12 cellular contexts compared by ENCODE assay signal in the genomic region with DNA sequence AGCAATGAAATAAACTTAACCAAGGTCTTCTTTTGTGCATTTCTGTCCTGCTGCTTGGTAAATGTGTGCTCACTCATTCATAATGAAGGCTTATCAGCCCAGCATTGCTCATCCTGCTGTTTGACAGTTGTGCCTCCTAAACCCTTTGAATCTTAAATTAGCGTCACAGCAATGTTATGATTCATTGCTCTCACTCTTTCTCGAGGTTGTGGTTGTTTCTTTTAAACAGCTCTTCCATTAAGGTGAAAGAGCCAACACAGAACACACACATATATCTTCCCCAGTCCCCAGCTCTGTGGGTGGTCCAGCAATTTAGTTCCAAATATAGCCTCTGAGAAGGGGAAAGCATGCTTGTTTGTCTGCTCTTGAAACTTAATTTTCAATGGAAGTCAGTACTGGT.
DNase-seq lines count a peak whose midpoint lies in the region; ATAC-seq, FAIRE-seq and TF ChIP-seq lines count a peak whose summit lies in the region.
"Had no signal": no experiment of that assay in that cellular context is flagged by ENCODE, and none has a peak within 500 bp of the region (broad histone marks: within the 10 kb centered on the region; RNA-seq: fewer than 3 reads in every experiment).

No MANE protein-coding gene starts in this region.

- H3K4me1 ChIP-seq in aorta (ENCODE audit: control insufficient read depth in 1 of 2, insufficient read depth in 2 of 2, low read length in 2 of 2) = no peaks in the 10 kb centered on the region

- ATAC-seq in aorta (ENCODE audit: low FRiP score) = no peak
- no peak for ATAC-seq in natural killer cell treated with Interleukin-12 subunit alpha and Interleukin-12 subunit beta and Interleukin-15 and Interleukin-18, amount 100 ng/mL, for 72 hours
- ATAC-seq: K562 had no signal

- no peak for TF ChIP-seq POLR2A in H54 (IDR thresholded peaks at IDR 0.05; ENCODE audit: low read depth, low read length)

- H3K27me3 ChIP-seq in aorta (ENCODE audit: control insufficient read depth in 1 of 2, insufficient read depth in 2 of 2, low read length in 1 of 2) = no peaks in the 10 kb centered on the region

- H3K27ac Mint-ChIP-seq in T-helper 2 cell treated with Interferon-gamma antibody and Interleukin-4, amounts not matched to agents 5 μg/mL and 100 μg/mL, for 36 hours = no peak overlapping the region
- H3K27ac Mint-ChIP-seq in natural killer cell treated with Interleukin-12 subunit alpha and Interleukin-12 subunit beta and Interleukin-15 and Interleukin-18, amount 100 ng/mL, for 72 hours = no peak overlapping the region
- H3K27ac Mint-ChIP-seq: CD8-positive, alpha-beta memory T cell had no signal

- 11 to 15% methylated on average over 2 of the region's 2 CpGs for WGBS in aorta, 2 donors

- peak; percentile 64 for FAIRE-seq in H54 (lab: Jason Lieb, UNC)
- FAIRE-seq: K562 had no signal

- intact Hi-C loops in aorta (cut with DNase I) = no loop called here

- H3K9me3 Mint-ChIP-seq in T-helper 2 cell treated with Interferon-gamma antibody and Interleukin-4, amounts not matched to agents 5 μg/mL and 100 μg/mL, for 36 hours = no peaks in the 10 kb centered on the region
- no peaks in the 10 kb centered on the region for H3K9me3 Mint-ChIP-seq in natural killer cell treated with Interleukin-12 subunit alpha and Interleukin-12 subunit beta and Interleukin-15 and Interleukin-18, amount 100 ng/mL, for 72 hours

- no peaks in the 10 kb centered on the region for H3K36me3 ChIP-seq in aorta (ENCODE audit: control insufficient read depth in 1 of 2, insufficient read depth in 2 of 2, low read length in 1 of 2)

- no peak overlapping the region for H3K27ac ChIP-seq in aorta (ENCODE audit: low read depth in 1 of 2, low read length in 2 of 2)

- H3K9me3 ChIP-seq in aorta (ENCODE audit: control insufficient read depth, low read length) = no peaks in the 10 kb centered on the region

- H3K4me3 ChIP-seq in aorta (ENCODE audit: low read length in 2 of 2) = no peak overlapping the region
- H3K4me3 ChIP-seq: K562 had no signal

- H3K36me3 Mint-ChIP-seq in T-helper 2 cell treated with Interferon-gamma antibody and Interleukin-4, amounts not matched to agents 5 μg/mL and 100 μg/mL, for 36 hours (ENCODE audit: low read depth) = no peaks in the 10 kb centered on the region
- H3K36me3 Mint-ChIP-seq in natural killer cell treated with Interleukin-12 subunit alpha and Interleukin-12 subunit beta and Interleukin-15 and Interleukin-18, amount 100 ng/mL, for 72 hours = no peaks in the 10 kb centered on the region
- H3K36me3 Mint-ChIP-seq: CD8-positive, alpha-beta memory T cell had no signal

- peaks cover 7% of the 10 kb centered on the region for H3K4me1 Mint-ChIP-seq in T-helper 2 cell treated with Interferon-gamma antibody and Interleukin-4, amounts not matched to agents 5 μg/mL and 100 μg/mL, for 36 hours (ENCODE audit: low read depth)
- no peaks in the 10 kb centered on the region for H3K4me1 Mint-ChIP-seq in natural killer cell treated with Interleukin-12 subunit alpha and Interleukin-12 subunit beta and Interleukin-15 and Interleukin-18, amount 100 ng/mL, for 72 hours (ENCODE audit: low read depth in 2 of 2)
- H3K4me1 Mint-ChIP-seq: CD8-positive, alpha-beta memory T cell had no signal

- H3K27me3 Mint-ChIP-seq in T-helper 2 cell treated with Interferon-gamma antibody and Interleukin-4, amounts not matched to agents 5 μg/mL and 100 μg/mL, for 36 hours (ENCODE audit: low read depth) = peaks cover 9% of the 10 kb centered on the region
- H3K27me3 Mint-ChIP-seq in natural killer cell treated with Interleukin-12 subunit alpha and Interleukin-12 subunit beta and Interleukin-15 and Interleukin-18, amount 100 ng/mL, for 72 hours = peaks cover 17 to 35% of the 10 kb centered on the region in 2 donors

- in situ Hi-C loops in KBM-7 (cut with MboI; ENCODE audit: low pct_unique_long_range_greater_than_20kb, low sequenced_read_pairs) = no loop called here

- DNase-seq in AG20443 (ENCODE audit: low spot score) (peak; percentile 25), H54 (ENCODE audit: insufficient read length, low spot score) (no peak), left kidney (ENCODE audit: low read depth, low spot score) (peak; percentile 71), aorta (no peak), KBM-7 (no peak), Ammon's horn (ENCODE audit: low spot score) (no peak)
- peak; percentile 5 for DNase-seq in T-helper 2 cell treated with Interferon-gamma antibody and Interleukin-4, amounts not matched to agents 5 μg/mL and 100 μg/mL, for 36 hours (ENCODE audit: low spot score)
- DNase-seq in natural killer cell treated with Interleukin-12 subunit alpha and Interleukin-12 subunit beta and Interleukin-15 and Interleukin-18, amount 100 ng/mL, for 72 hours (ENCODE audit: low spot score) = no peak
- DNase-seq: activated naive CD4-positive, alpha-beta T cell treated with Interleukin-2 at 50 U/mL for 16 hours; CD8-positive, alpha-beta memory T cell; NCI-H446 had no signal

- H3K4me3 Mint-ChIP-seq in T-helper 2 cell treated with Interferon-gamma antibody and Interleukin-4, amounts not matched to agents 5 μg/mL and 100 μg/mL, for 36 hours = no peak overlapping the region
- no peak overlapping the region for H3K4me3 Mint-ChIP-seq in natural killer cell treated with Interleukin-12 subunit alpha and Interleukin-12 subunit beta and Interleukin-15 and Interleukin-18, amount 100 ng/mL, for 72 hours
- H3K4me3 Mint-ChIP-seq: CD8-positive, alpha-beta memory T cell had no signal

Comparison
In these comparisons a context has a peak if more than half of its experiments do, and no peak if none do; other contexts are left out.
1. DNase-seq: peak in AG20443 (single experiment), T-helper 2 cell treated with Interferon-gamma antibody and Interleukin-4, amounts not matched to agents 5 μg/mL and 100 μg/mL, for 36 hours (single experiment) and left kidney (single experiment); none in H54 (single experiment), aorta (0 of 2), KBM-7 (single experiment), natural killer cell treated with Interleukin-12 subunit alpha and Interleukin-12 subunit beta and Interleukin-15 and Interleukin-18, amount 100 ng/mL, for 72 hours (single experiment) and Ammon's horn (single experiment).